21 cellular contexts compared by ENCODE assay signal in the genomic region with DNA sequence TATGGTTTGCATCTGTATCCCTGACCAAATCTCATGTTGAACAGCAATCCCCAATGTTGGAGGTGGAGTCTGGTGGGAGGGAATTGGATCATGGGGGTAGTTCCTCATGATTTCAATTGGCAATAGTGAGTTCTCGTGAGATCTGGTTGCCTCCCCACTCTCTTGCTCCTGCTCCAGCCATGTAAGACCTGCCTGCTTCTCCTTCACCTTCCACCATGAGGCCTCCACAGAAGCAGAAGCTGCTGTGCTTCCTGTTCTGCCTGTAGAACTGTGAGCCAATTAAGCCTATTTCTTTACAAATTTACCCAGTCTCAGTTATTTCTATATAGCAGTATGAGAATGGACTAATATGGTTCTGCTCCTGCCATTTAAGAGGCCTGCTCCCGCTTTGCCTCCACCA.
"Had no signal": no experiment of that assay in that cellular context is flagged by ENCODE, and none has a peak within 500 bp of the region (broad histone marks: within the 10 kb centered on the region; RNA-seq: fewer than 3 reads in every experiment).

No MANE protein-coding gene starts in this region.

- H3K27ac Mint-ChIP-seq: effector memory CD8-positive, alpha-beta T cell; memory B cell; natural killer cell; stimulated activated effector memory CD8-positive, alpha-beta T cell treated with anti-CD3 and anti-CD28 coated beads, Interleukin-12 subunit alpha, Interleukin-12 subunit beta, amount 100 ng/mL, for 72 hours had no signal

- H3K27me3 Mint-ChIP-seq: effector memory CD8-positive, alpha-beta T cell; memory B cell had no signal

- H3K4me3 Mint-ChIP-seq: effector memory CD8-positive, alpha-beta T cell; immature natural killer cell; memory B cell; natural killer cell; stimulated activated effector memory CD8-positive, alpha-beta T cell treated with anti-CD3 and anti-CD28 coated beads, Interleukin-12 subunit alpha, Interleukin-12 subunit beta, amount 100 ng/mL, for 72 hours had no signal

- H3K36me3 Mint-ChIP-seq: natural killer cell; stimulated activated effector memory CD8-positive, alpha-beta T cell treated with anti-CD3 and anti-CD28 coated beads, Interleukin-12 subunit alpha, Interleukin-12 subunit beta, amount 100 ng/mL, for 72 hours had no signal

- ATAC-seq: effector memory CD8-positive, alpha-beta T cell; left ventricle myocardium superior; lower lobe of right lung; natural killer cell; psoas muscle; right cardiac atrium; stimulated activated effector memory CD8-positive, alpha-beta T cell treated with anti-CD3 and anti-CD28 coated beads, Interleukin-12 subunit alpha, Interleukin-12 subunit beta, amount 100 ng/mL, for 72 hours had no signal

- DNase-seq: effector memory CD8-positive, alpha-beta T cell; erythroblast; hypothalamus; immature natural killer cell; left ventricle myocardium superior; lower lobe of right lung; natural killer cell; occipital lobe; ovary; posterior cingulate gyrus; psoas muscle; right cardiac atrium; sigmoid colon; stimulated activated CD4-positive, alpha-beta T cell treated with anti-CD3 and anti-CD28 coated beads, Interleukin-2, amount 100 ng/mL, for 24 hours; stimulated activated CD4-positive, alpha-beta T cell treated with anti-CD3 and anti-CD28 coated beads, Interleukin-4, amount 100 ng/mL, for 24 hours; stimulated activated naive CD4-positive, alpha-beta T cell treated with Interleukin-2 at 50 U/mL for 16 hours; stomach; thyroid gland; trophoblast cell had no signal
